7 cellular contexts compared by ENCODE assay signal in genomic region chr18:59142800-59143416, GRCh38. TPM values are rescaled to one million over a fixed set of nuclear protein-coding genes. Genes with fewer than 3 reads are reported as not detected.
A peak's percentile ranks its signal among the peaks of the same experiment; 100 is the strongest.
DNase-seq lines count a peak whose midpoint lies in the region; ATAC-seq and TF ChIP-seq lines count a peak whose summit lies in the region.
"Not testable (repeated sequence)": the region's sequence is repeated elsewhere in the genome, so short reads cannot be mapped to it uniquely, and the experiment has no call there.

No MANE protein-coding gene starts in this region.

- POLR2A ChIA-PET in T-cell (lab: Charles Lee), result interaction anchor here in 1 of 2 donors (0.6 to 0.8 kb wide), 2 partner anchors 9 to 10 kb away, joined by 3 read pairs; no protein-coding TSS in a partner anchor

- H3K4me2 ChIP-seq in DOHH2 (ENCODE audit: low read length), result peak overlapping the region; percentile 98
- H3K4me2 ChIP-seq in neural cell (ENCODE audit: low read length), result not testable (repeated sequence)

- H3K27ac Mint-ChIP-seq in T-cell (peak overlapping the region; percentile 12 to 46), brain (peak overlapping the region in 2 of 5 experiments; percentile 87 to 93)
- peak overlapping the region; percentile 97 for H3K27ac Mint-ChIP-seq in activated CD8-positive, alpha-beta memory T cell treated with anti-CD3 and anti-CD28 coated beads, Interleukin-2, amount 10 ng/mL, durations not matched to agents 7 days and 5 days

- not testable (repeated sequence) for H3K9me3 Mint-ChIP-seq in T-cell; activated CD8-positive, alpha-beta memory T cell treated with anti-CD3 and anti-CD28 coated beads, Interleukin-2, amount 10 ng/mL, durations not matched to agents 7 days and 5 days (ENCODE audit: low read depth); brain

- H2AFZ ChIP-seq in neural cell (ENCODE audit: low read depth, low read length), result not testable (repeated sequence)

- peak overlapping the region; percentile 74; the same call in 1 of the 2 replicates for H3K27ac ChIP-seq in DOHH2 (ENCODE audit: low read depth, low read length)
- H3K27ac ChIP-seq in neural cell (ENCODE audit: low read length), result not testable (repeated sequence)

- H3K4me3 ChIP-seq in DOHH2 (ENCODE audit: low read length) (peak overlapping the region; percentile 85), neural cell (ENCODE audit: low read length) (peak overlapping the region; percentile 93)
- H3K4me3 ChIP-seq in NB4 (ENCODE audit: low read depth, low read length), result not testable (repeated sequence)

- CTCF ChIA-PET in T-cell (lab: Charles Lee), result interaction anchor here (0.5 to 0.6 kb wide), 2 partner anchors 15 to 360 kb away, joined by 3 read pairs; no protein-coding TSS in a partner anchor
- CTCF ChIA-PET in activated CD8-positive, alpha-beta memory T cell treated with anti-CD3 and anti-CD28 coated beads, Interleukin-2, amount 10 ng/mL, durations not matched to agents 7 days and 5 days (lab: Charles Lee), result interaction anchor here (0.7 to 1.0 kb wide), 2 partner anchors 9 to 601 kb away, joined by 3 to 4 read pairs; no protein-coding TSS in a partner anchor

- ATAC-seq in T-cell (replicated peaks in 1 of 4); activated CD8-positive, alpha-beta memory T cell treated with anti-CD3 and anti-CD28 coated beads, Interleukin-2, amount 10 ng/mL, durations not matched to agents 7 days and 5 days: not testable (repeated sequence)

- peaks cover 62 to 69% (median 69%) of the 10 kb centered on the region in 3 donors for H3K4me1 Mint-ChIP-seq in T-cell
- peaks cover 58% of the 10 kb centered on the region for H3K4me1 Mint-ChIP-seq in activated CD8-positive, alpha-beta memory T cell treated with anti-CD3 and anti-CD28 coated beads, Interleukin-2, amount 10 ng/mL, durations not matched to agents 7 days and 5 days
- H3K4me1 Mint-ChIP-seq in brain, result peaks cover 50% of the 10 kb centered on the region

- not testable (repeated sequence) for H3K9me2 ChIP-seq in DOHH2 (replicated peaks; ENCODE audit: control insufficient read depth, low read length); neural cell (ENCODE audit: insufficient read depth, low read length)

- H4K20me1 ChIP-seq in DOHH2 (ENCODE audit: control insufficient read depth, insufficient read depth, low read depth, low read length); neural cell (ENCODE audit: insufficient read depth): not testable (repeated sequence)

- peaks cover 11% of the 10 kb centered on the region for H3K36me3 Mint-ChIP-seq in T-cell
- not testable (repeated sequence) for H3K36me3 Mint-ChIP-seq in activated CD8-positive, alpha-beta memory T cell treated with anti-CD3 and anti-CD28 coated beads, Interleukin-2, amount 10 ng/mL, durations not matched to agents 7 days and 5 days; brain

- not testable (repeated sequence) for H3K36me3 ChIP-seq in DOHH2 (ENCODE audit: control insufficient read depth, low read length); neural cell (ENCODE audit: insufficient read depth, low read length)

- not testable (repeated sequence) for H3K27me3 ChIP-seq in DOHH2 (ENCODE audit: control insufficient read depth, low read length); neural cell (ENCODE audit: insufficient read depth, low read depth, low read length)

- not testable (repeated sequence) for TF ChIP-seq CTCF in DOHH2 (IDR thresholded peaks at IDR 0.05; ENCODE audit: low read depth, low read length, poor library complexity, severe bottlenecking); NB4 (IDR thresholded peaks at IDR 0.05; ENCODE audit: low read depth, low read length); brain (conservative IDR thresholded peaks at IDR 0.05); neural cell (IDR thresholded peaks at IDR 0.05; ENCODE audit: poor library complexity, severe bottlenecking)

- peaks cover 39% of the 10 kb centered on the region for H3K4me1 ChIP-seq in DOHH2 (ENCODE audit: control insufficient read depth, low read length)

- H3K9me3 ChIP-seq in DOHH2 (ENCODE audit: control insufficient read depth, insufficient read depth, low read length); neural cell (ENCODE audit: low read length): not testable (repeated sequence)

- not testable (repeated sequence) for H3K9ac ChIP-seq in neural cell (ENCODE audit: low read length)

- not testable (repeated sequence) for H3K27me3 Mint-ChIP-seq in T-cell; activated CD8-positive, alpha-beta memory T cell treated with anti-CD3 and anti-CD28 coated beads, Interleukin-2, amount 10 ng/mL, durations not matched to agents 7 days and 5 days
- peaks cover 13% of the 10 kb centered on the region for H3K27me3 Mint-ChIP-seq in brain

- TF ChIP-seq EP300 in neural cell (conservative IDR thresholded peaks at IDR 0.05; ENCODE audit: poor library complexity, severe bottlenecking), result not testable (repeated sequence)

- TF ChIP-seq RAD21 in neural cell (conservative IDR thresholded peaks at IDR 0.05), result not testable (repeated sequence)

- H3K79me2 ChIP-seq in DOHH2 (ENCODE audit: control insufficient read depth, low read length) (peaks cover 82% of the 10 kb centered on the region), neural cell (replicated peaks; ENCODE audit: insufficient read depth, low read length) (peaks cover 26% of the 10 kb centered on the region)

- not testable (repeated sequence) for TF ChIP-seq POLR2A in NB4 (IDR thresholded peaks at IDR 0.05; ENCODE audit: extremely low read depth, insufficient read length)

- H3K4me3 Mint-ChIP-seq in T-cell, result peak overlapping the region in 2 of 3 donors; percentile 90 to 92
- H3K4me3 Mint-ChIP-seq in activated CD8-positive, alpha-beta memory T cell treated with anti-CD3 and anti-CD28 coated beads, Interleukin-2, amount 10 ng/mL, durations not matched to agents 7 days and 5 days, result peak overlapping the region; percentile 85
- H3K4me3 Mint-ChIP-seq in brain, result peak overlapping the region in 4 of 5 experiments; percentile 90 to 97 (median 96)

- DNase-seq in NB4 (ENCODE audit: low read depth) (peak; percentile 13), NCI-H345 (lab: John Stamatoyannopoulos, UW) (peak; percentile 28)
- not testable (repeated sequence) for DNase-seq in T-cell; activated CD8-positive, alpha-beta memory T cell treated with anti-CD3 and anti-CD28 coated beads, Interleukin-2, amount 10 ng/mL, durations not matched to agents 7 days and 5 days

- peaks cover 10% of the 10 kb centered on the region for H3F3A ChIP-seq in DOHH2 (ENCODE audit: control insufficient read depth, insufficient read depth)
- not testable (repeated sequence) for H3F3A ChIP-seq in neural cell (ENCODE audit: insufficient read depth, low read length, poor library complexity, severe bottlenecking)

RNA-seq across cellular contexts. Expression of gene SEC11C, which starts 3.2 kb away (rescaled TPM):
- total RNA-seq in T-cell, result 10 to 100 TPM; 44.9 to 64.6 (median 51.0) TPM
- total RNA-seq in activated CD8-positive, alpha-beta memory T cell treated with anti-CD3 and anti-CD28 coated beads, Interleukin-2, amount 10 ng/mL, durations not matched to agents 7 days and 5 days, result 100 to 1,000 TPM in 1 of 2 experiments, 10 to 100 TPM in 1; 57.9 to 127 TPM
- polyA plus RNA-seq in brain (ENCODE audit: insufficient read depth, low read depth, low replicate concordance) (573 TPM), neural cell (211 and 245 TPM in 2 replicates)
- 88.4 and 103 TPM in 2 replicates for polyA minus RNA-seq in neural cell
